Comparison of ENCODE assay signal across 1 cellular context in genomic region chr14:68899033-68899603, GRCh38.
TF ChIP-seq lines count a peak whose summit lies in the region.

No MANE protein-coding gene starts in this region.

TF ChIP-seq in GM12878, 131 proteins besides CTCF, POLR2A, EP300 and RAD21 (continued from another document):
- TF ChIP-seq NBN (IDR thresholded peaks at IDR 0.05) = 0 out of 2 replicates have a peak, but pooled peaks have one; percentile 37
- TF ChIP-seq TCF12 (IDR thresholded peaks at IDR 0.05; ENCODE audit: low read depth, low read length) = no peak
- TF ChIP-seq MLLT1 (IDR thresholded peaks at IDR 0.05) = peak; percentile 81
- 0 out of 2 replicates have a peak, but pooled peaks have one; percentile 20 for TF ChIP-seq IRF5 (IDR thresholded peaks at IDR 0.05; ENCODE audit: borderline replicate concordance)
- peak; percentile 44 for TF ChIP-seq ATF7 (IDR thresholded peaks at IDR 0.05; ENCODE audit: low read depth)
- TF ChIP-seq NR2C1 (IDR thresholded peaks at IDR 0.05) = no peak
- peak; percentile 36 to 68; a peak in 2 of 4 replicates for TF ChIP-seq BHLHE40 (IDR thresholded peaks at IDR 0.05; ENCODE audit: borderline replicate concordance in 1 of 2, low read depth in 2 of 2, low read length in 1 of 2)
TF ChIP-seq in GM12878: peak in this region for 7.
